8 cellular contexts compared by ENCODE assay signal in genomic region chr1:178768423-178768822, GRCh38. TPM values are rescaled to one million over a fixed set of nuclear protein-coding genes. Genes with fewer than 3 reads are reported as not detected.
A peak's percentile ranks its signal among the peaks of the same experiment; 100 is the strongest.
DNase-seq lines count a peak whose midpoint lies in the region; ATAC-seq lines count a peak whose summit lies in the region.

No MANE protein-coding gene starts in this region.

- no peaks in the 10 kb centered on the region for H3K27me3 ChIP-seq in CD4-positive, CD25-positive, alpha-beta regulatory T cell (ENCODE audit: control insufficient read depth, insufficient read depth, low read length)

- H3K36me3 ChIP-seq in CD4-positive, CD25-positive, alpha-beta regulatory T cell (ENCODE audit: control insufficient read depth, insufficient read depth, low read length), result no peaks in the 10 kb centered on the region

- no peak overlapping the region for H3K27ac ChIP-seq in CD4-positive, CD25-positive, alpha-beta regulatory T cell (ENCODE audit: insufficient read depth, low read length, poor library complexity, severe bottlenecking)

- peaks cover 4% of the 10 kb centered on the region for H3K36me3 Mint-ChIP-seq in CD4-positive, CD25-positive, alpha-beta regulatory T cell
- no peaks in the 10 kb centered on the region for H3K36me3 Mint-ChIP-seq in T-helper 2 cell treated with Interferon-gamma antibody and Interleukin-4, amounts not matched to agents 5 μg/mL and 100 μg/mL, for 36 hours (ENCODE audit: low read depth)

- no peak overlapping the region for H3K4me3 ChIP-seq in CD4-positive, CD25-positive, alpha-beta regulatory T cell (ENCODE audit: low read depth, low read length)

- no peak overlapping the region for H3K27ac Mint-ChIP-seq in CD4-positive, CD25-positive, alpha-beta regulatory T cell
- no peak overlapping the region for H3K27ac Mint-ChIP-seq in T-helper 2 cell treated with Interferon-gamma antibody and Interleukin-4, amounts not matched to agents 5 μg/mL and 100 μg/mL, for 36 hours

- peaks cover 0 to 5% (median 2%) of the 10 kb centered on the region in 4 donors for H3K4me1 Mint-ChIP-seq in CD4-positive, CD25-positive, alpha-beta regulatory T cell
- no peaks in the 10 kb centered on the region for H3K4me1 Mint-ChIP-seq in T-helper 2 cell treated with Interferon-gamma antibody and Interleukin-4, amounts not matched to agents 5 μg/mL and 100 μg/mL, for 36 hours (ENCODE audit: low read depth)

- peaks cover 3 to 9% of the 10 kb centered on the region in 2 experiments for H3K9me3 ChIP-seq in CD4-positive, CD25-positive, alpha-beta regulatory T cell (ENCODE audit: control insufficient read depth in 2 of 2, low read length in 2 of 2)

- H3K9me3 Mint-ChIP-seq in CD4-positive, CD25-positive, alpha-beta regulatory T cell, result peaks cover 1 to 19% (median 11%) of the 10 kb centered on the region in 7 donors
- peaks cover 19% of the 10 kb centered on the region for H3K9me3 Mint-ChIP-seq in T-helper 2 cell treated with Interferon-gamma antibody and Interleukin-4, amounts not matched to agents 5 μg/mL and 100 μg/mL, for 36 hours

- H3K4me1 ChIP-seq in CD4-positive, CD25-positive, alpha-beta regulatory T cell (ENCODE audit: control insufficient read depth, insufficient read depth, low read length, poor library complexity, severe bottlenecking), result no peaks in the 10 kb centered on the region

- no peak overlapping the region for H3K4me3 Mint-ChIP-seq in CD4-positive, CD25-positive, alpha-beta regulatory T cell
- H3K4me3 Mint-ChIP-seq in T-helper 2 cell treated with Interferon-gamma antibody and Interleukin-4, amounts not matched to agents 5 μg/mL and 100 μg/mL, for 36 hours, result no peak overlapping the region

- DNase-seq in CD4-positive, CD25-positive, alpha-beta regulatory T cell, result peak in 2 of 3 donors; percentile 16 to 54
- DNase-seq in NCI-H460 (ENCODE audit: extremely low read depth, low read depth), result peak; percentile 37
- peak; percentile 11 for DNase-seq in astrocyte of the hippocampus (ENCODE audit: low read depth, low spot score)
- DNase-seq in kidney tubule cell (ENCODE audit: low spot score), result peak; percentile 25
- DNase-seq in T-helper 2 cell treated with Interferon-gamma antibody and Interleukin-4, amounts not matched to agents 5 μg/mL and 100 μg/mL, for 36 hours (ENCODE audit: low spot score), result no peak
- no peak for DNase-seq in cortex of kidney (lab: John Stamatoyannopoulos, UW)

- H3K27me3 Mint-ChIP-seq in CD4-positive, CD25-positive, alpha-beta regulatory T cell, result peaks cover 7% of the 10 kb centered on the region
- no peaks in the 10 kb centered on the region for H3K27me3 Mint-ChIP-seq in T-helper 2 cell treated with Interferon-gamma antibody and Interleukin-4, amounts not matched to agents 5 μg/mL and 100 μg/mL, for 36 hours (ENCODE audit: low read depth)

- peak; percentile 46 to 50 for ATAC-seq in CD4-positive, CD25-positive, alpha-beta regulatory T cell (ENCODE audit: low read depth in 2 of 2)
- ATAC-seq in GM18511 (IDR thresholded peaks at IDR 0.05; ENCODE audit: unreplicated experiment) (peak; percentile 67), HG02973 (IDR thresholded peaks at IDR 0.05; ENCODE audit: unreplicated experiment) (no peak)

RNA-seq across cellular contexts. Expression of gene RALGPS2, which starts 43.4 kb away (rescaled TPM):
- total RNA-seq in CD4-positive, CD25-positive, alpha-beta regulatory T cell, result 3.5 TPM
- polyA plus RNA-seq in CD4-positive, CD25-positive, alpha-beta regulatory T cell, result 1 to 10 TPM; 1.6 to 4.7 (median 2.9) TPM
- total RNA-seq in NCI-H460 (2014; rRNA removed; shearing (Covaris generic)), result 4.4 and 6.6 TPM in 2 replicates
- 3.1 and 6.9 TPM in 2 replicates for polyA plus RNA-seq in NCI-H460 (2014; cell fraction: nucleus; rRNA removed)

Comparison
In these comparisons a context has a peak if more than half of its experiments do, and no peak if none do; other contexts are left out.
1. DNase-seq: peak in CD4-positive, CD25-positive, alpha-beta regulatory T cell (2 of 3), NCI-H460 (single experiment), astrocyte of the hippocampus (single experiment) and kidney tubule cell (single experiment); none in T-helper 2 cell treated with Interferon-gamma antibody and Interleukin-4, amounts not matched to agents 5 μg/mL and 100 μg/mL, for 36 hours (single experiment) and cortex of kidney (single experiment).